8 cellular contexts compared by ENCODE assay signal in the genomic region with DNA sequence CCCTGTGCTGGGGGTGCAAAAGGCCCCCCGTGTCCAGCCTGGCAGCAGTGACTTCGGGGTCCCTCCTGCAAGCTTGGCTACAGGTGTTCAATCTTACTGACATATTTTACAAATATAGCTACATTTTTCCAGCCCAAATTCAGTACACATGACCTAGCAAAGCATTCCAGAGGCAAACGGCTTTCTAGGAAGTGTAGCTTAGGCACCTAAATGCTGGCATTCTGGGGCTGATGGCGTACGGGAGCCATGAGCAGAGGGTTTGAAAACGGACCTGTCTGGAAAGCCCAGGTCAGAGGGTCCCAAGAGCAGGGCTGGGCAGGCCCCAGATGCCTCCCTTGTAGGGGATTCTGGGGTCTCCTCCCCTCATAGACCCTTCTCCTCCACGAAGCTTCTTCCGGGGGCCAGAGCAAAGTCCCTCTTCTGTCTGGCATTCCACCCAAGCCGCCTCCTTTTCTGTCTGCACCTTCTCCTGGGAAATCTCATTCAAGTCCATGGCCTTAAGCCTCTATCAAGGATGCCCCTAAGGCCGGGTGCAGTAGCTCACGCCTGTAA.
DNase-seq lines count a peak whose midpoint lies in the region; ATAC-seq and TF ChIP-seq lines count a peak whose summit lies in the region.

No MANE protein-coding gene starts in this region.

- H3K27ac ChIP-seq in Panc1 (ENCODE audit: low read length): peak overlapping the region; percentile 94
- H3K27ac ChIP-seq in esophagus squamous epithelium: peak overlapping the region in 3 of 4 donors; percentile 22 to 68 (median 62)
- peak overlapping the region; percentile 27 for H3K27ac ChIP-seq in psoas muscle

- TF ChIP-seq CTCF in Calu3 (IDR thresholded peaks at IDR 0.05; ENCODE audit: unreplicated experiment) (no peak), Panc1 (IDR thresholded peaks at IDR 0.05) (no peak), esophagus squamous epithelium (IDR thresholded peaks at IDR 0.05) (no peak), psoas muscle (IDR thresholded peaks at IDR 0.05) (no peak), GM10248 (IDR thresholded peaks at IDR 0.05; ENCODE audit: control extremely low read depth, extremely low read depth, low read depth, missing control alignments) (no peak)

- BruUV-seq in Calu3 (replicated peaks; lab: Mats Ljungman, UMichigan): no TSS peak
- no TSS peak for BruUV-seq in Panc1 (replicated peaks; lab: Mats Ljungman, UMichigan)

- no peak for TF ChIP-seq POLR2A in esophagus squamous epithelium (IDR thresholded peaks at IDR 0.05)

- CTCF ChIA-PET in Calu3 (lab: Charles Lee) (interaction anchor here (0.6 to 2.3 kb wide), 14 partner anchors 27 to 648 kb away, joined by 3 to 10 read pairs (median 4); a partner anchor contains a TSS), Panc1 (lab: Charles Lee) (interaction anchor here (0.7 to 1.1 kb wide), 3 partner anchors 66 to 181 kb away, joined by 3 read pairs; no protein-coding TSS in a partner anchor), HEK293T (lab: Yijun Ruan, JAX) (interaction anchor here (0.9 to 2.1 kb wide), 2 partner anchors 125 to 228 kb away, joined by 3 to 11 read pairs; no protein-coding TSS in a partner anchor), GM10248 (lab: Yijun Ruan, JAX) (interaction anchor here (0.8 to 2.5 kb wide), 18 partner anchors 9 to 1292 kb away, joined by 3 to 8 read pairs (median 4); no protein-coding TSS in a partner anchor)

- no peaks in the 10 kb centered on the region for H3K27me3 Mint-ChIP-seq in Calu3 (ENCODE audit: unreplicated experiment)

- H3K4me3 Mint-ChIP-seq in Calu3 (ENCODE audit: low read depth, unreplicated experiment): peak overlapping the region; percentile 45

- H3K9me3 Mint-ChIP-seq in Calu3 (ENCODE audit: low read depth, unreplicated experiment): no peaks in the 10 kb centered on the region

- intact Hi-C loops in Calu3 (cut with micrococcal nuclease; ENCODE audit: unreplicated experiment): loop anchor here (1.0 to 5.0 kb wide), 3 partner anchors 89 to 190 kb away; no protein-coding TSS in a partner anchor
- intact Hi-C loops in Panc1 (cut with micrococcal nuclease; ENCODE audit: unreplicated experiment): loop anchor here (5.0 to 10.0 kb wide), 5 partner anchors 64 to 231 kb away; a partner anchor contains a TSS
- intact Hi-C loops in esophagus squamous epithelium (cut with DNase I): loop anchor here (10.0 kb wide), 1 partner anchor 191 kb away; no protein-coding TSS in a partner anchor
- intact Hi-C loops in psoas muscle (cut with DNase I): loop anchor here (2.0 to 10.0 kb wide), 4 partner anchors 63 to 281 kb away; a partner anchor contains a TSS

- no peaks in the 10 kb centered on the region for H3K9me3 ChIP-seq in Panc1 (ENCODE audit: control insufficient read depth, insufficient read depth, low read depth, low read length)
- H3K9me3 ChIP-seq in esophagus squamous epithelium: no peaks in the 10 kb centered on the region
- H3K9me3 ChIP-seq in psoas muscle: no peaks in the 10 kb centered on the region

- no peak for DNase-seq in Calu3
- DNase-seq in Panc1 (ENCODE audit: low read depth, low spot score): no peak
- no peak for DNase-seq in esophagus squamous epithelium (lab: John Stamatoyannopoulos, UW)
- no peak for DNase-seq in psoas muscle
- no peak for DNase-seq in HEK293T (ENCODE audit: extremely low spot score)
- DNase-seq in GM10248 (ENCODE audit: extremely low spot score): no peak
- DNase-seq in NOMO-1 treated with DMSO at 0.1 percent for 48 hours (lab: John Stamatoyannopoulos, UW; ENCODE audit: unreplicated experiment): no peak

- in situ Hi-C loops in Panc1 (cut with HindIII; ENCODE audit: low pct_unique_long_range_greater_than_20kb, low sequenced_read_pairs): no loop called here

- H3K4me1 ChIP-seq in Panc1 (ENCODE audit: control insufficient read depth, insufficient read depth, low read length) (peaks cover 31% of the 10 kb centered on the region), esophagus squamous epithelium (peaks cover 0 to 31% (median 13%) of the 10 kb centered on the region in 3 donors), psoas muscle (no peaks in the 10 kb centered on the region)

- POLR2A ChIA-PET in Panc1 (lab: Charles Lee) (interaction anchor here (0.6 kb wide), 2 partner anchors 14 to 69 kb away, joined by 3 to 5 read pairs; no protein-coding TSS in a partner anchor), HEK293T (lab: Yijun Ruan, JAX) (no interaction called here), GM10248 (lab: Yijun Ruan, JAX) (interaction anchor here (0.5 kb wide), 1 partner anchor 330 kb away, joined by 3 read pairs; no protein-coding TSS in a partner anchor)

- H3K36me3 ChIP-seq in Panc1 (ENCODE audit: control insufficient read depth, insufficient read depth, low read length) (no peaks in the 10 kb centered on the region), esophagus squamous epithelium (no peaks in the 10 kb centered on the region), psoas muscle (ENCODE audit: insufficient read depth in 1 of 2, low read depth in 1 of 2) (no peaks in the 10 kb centered on the region)

- H3K27ac Mint-ChIP-seq in Calu3 (ENCODE audit: unreplicated experiment): no peak overlapping the region

- H3K27me3 ChIP-seq in Panc1 (ENCODE audit: control insufficient read depth, insufficient read depth, low read length) (no peaks in the 10 kb centered on the region), esophagus squamous epithelium (peaks cover 0 to 34% (median 0%) of the 10 kb centered on the region in 4 donors), psoas muscle (ENCODE audit: insufficient read depth in 3 of 3, low read length in 2 of 3) (peaks cover 0 to 6% (median 0%) of the 10 kb centered on the region in 3 donors)

- ATAC-seq in Panc1 (peak; percentile 36), psoas muscle (no peak), HG02763 (IDR thresholded peaks at IDR 0.05; ENCODE audit: unreplicated experiment) (no peak)

- H3K4me1 Mint-ChIP-seq in Calu3 (ENCODE audit: low read depth, unreplicated experiment): peaks cover 18% of the 10 kb centered on the region

- WGBS in esophagus squamous epithelium, 2 donors: 71 to 90% methylated on average over 8 to 9 of the region's 11 CpGs
- WGBS in psoas muscle, 3 donors: 61 to 74% (median 62%) methylated on average over 11 of the region's 11 CpGs

- peak overlapping the region; percentile 29 to 66 for H3K4me3 ChIP-seq in Panc1 (ENCODE audit: low read depth in 2 of 2, low read length in 2 of 2)
- peak overlapping the region in 2 of 4 donors; percentile 29 to 46 for H3K4me3 ChIP-seq in esophagus squamous epithelium
- peak overlapping the region; percentile 39 for H3K4me3 ChIP-seq in psoas muscle

- H3K36me3 Mint-ChIP-seq in Calu3 (ENCODE audit: insufficient read depth, unreplicated experiment): peaks cover 13% of the 10 kb centered on the region

TF ChIP-seq in HEK293T, 16 proteins besides CTCF, POLR2A, EP300 and RAD21:
- no peak for TF ChIP-seq FOXA1 (IDR thresholded peaks at IDR 0.05)
- no peak for TF ChIP-seq NFRKB (IDR thresholded peaks at IDR 0.05)
- no peak for TF ChIP-seq FOXK2 (IDR thresholded peaks at IDR 0.05)
- TF ChIP-seq HDGF (IDR thresholded peaks at IDR 0.05; ENCODE audit: borderline replicate concordance): no peak
- no peak for TF ChIP-seq BHLHE40 (IDR thresholded peaks at IDR 0.05; ENCODE audit: borderline replicate concordance)
- TF ChIP-seq L3MBTL2 (conservative IDR thresholded peaks at IDR 0.05): no peak
- no peak for TF ChIP-seq ARNT (IDR thresholded peaks at IDR 0.05)
- TF ChIP-seq SUZ12 (IDR thresholded peaks at IDR 0.05): no peak
- TF ChIP-seq FOXM1 (IDR thresholded peaks at IDR 0.05; ENCODE audit: borderline replicate concordance): no peak
- TF ChIP-seq, protein P1, sequence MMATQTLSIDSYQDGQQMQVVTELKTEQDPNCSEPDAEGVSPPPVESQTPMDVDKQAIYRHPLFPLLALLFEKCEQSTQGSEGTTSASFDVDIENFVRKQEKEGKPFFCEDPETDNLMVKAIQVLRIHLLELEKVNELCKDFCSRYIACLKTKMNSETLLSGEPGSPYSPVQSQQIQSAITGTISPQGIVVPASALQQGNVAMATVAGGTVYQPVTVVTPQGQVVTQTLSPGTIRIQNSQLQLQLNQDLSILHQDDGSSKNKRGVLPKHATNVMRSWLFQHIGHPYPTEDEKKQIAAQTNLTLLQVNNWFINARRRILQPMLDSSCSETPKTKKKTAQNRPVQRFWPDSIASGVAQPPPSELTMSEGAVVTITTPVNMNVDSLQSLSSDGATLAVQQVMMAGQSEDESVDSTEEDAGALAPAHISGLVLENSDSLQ (IDR thresholded peaks at IDR 0.05): no peak

Comparison
In these comparisons a context has a peak if more than half of its experiments do, and no peak if none do; other contexts are left out.
1. H3K27ac ChIP-seq: peak in every context shown above with its lines; median percentile 94 in Panc1; 62 in esophagus squamous epithelium; 27 in psoas muscle.